Comparison of ENCODE assay signal across 14 cellular contexts in the genomic region with DNA sequence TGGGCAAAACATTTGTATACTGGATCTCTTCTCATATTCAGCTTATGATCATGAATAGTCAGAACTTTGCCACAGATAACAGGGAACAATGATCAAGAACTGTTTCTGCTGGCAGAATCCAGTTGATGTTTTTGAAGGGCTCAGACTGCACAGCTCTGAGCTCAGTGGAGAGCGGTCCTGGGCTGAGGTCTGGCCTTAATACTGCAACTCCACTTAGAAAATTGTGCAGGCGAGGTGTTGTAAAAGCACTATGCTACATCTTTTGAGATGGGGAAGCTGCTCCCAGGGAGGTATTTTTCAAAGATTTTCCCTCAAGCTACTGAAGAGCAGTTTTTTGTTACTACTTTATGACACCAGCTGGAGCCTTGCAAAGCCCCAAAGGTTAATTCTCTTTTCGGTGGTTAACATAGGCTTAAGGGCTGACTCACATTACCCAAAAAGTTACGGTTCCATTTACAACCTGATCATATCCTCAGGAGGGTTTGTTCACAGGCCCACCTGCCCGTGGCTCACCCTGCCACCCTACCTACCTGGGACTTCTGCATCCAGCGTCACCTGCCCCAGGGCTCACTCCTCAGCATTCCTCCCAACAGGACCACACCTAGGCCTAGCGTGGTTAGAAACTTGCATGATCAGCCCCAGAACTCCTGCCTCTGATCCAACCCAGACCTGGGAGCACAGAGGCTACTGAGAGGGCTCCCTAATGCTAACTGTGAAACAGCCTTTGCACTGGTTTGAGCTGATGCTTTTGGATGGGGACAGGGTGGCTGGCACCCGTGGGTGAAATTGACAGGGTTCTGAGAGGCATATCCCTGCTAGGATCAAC.
A peak's percentile ranks its signal among the peaks of the same experiment; 100 is the strongest.
DNase-seq lines count a peak whose midpoint lies in the region; ATAC-seq and TF ChIP-seq lines count a peak whose summit lies in the region.
"Had no signal": no experiment of that assay in that cellular context is flagged by ENCODE, and none has a peak within 500 bp of the region (broad histone marks: within the 10 kb centered on the region; RNA-seq: fewer than 3 reads in every experiment).

No MANE protein-coding gene starts in this region.

- H3K4me3 ChIP-seq in endodermal cell (ENCODE audit: low read length) (no peak overlapping the region), psoas muscle (no peak overlapping the region), tibial artery (no peak overlapping the region)
- H3K4me3 ChIP-seq: K562 had no signal

- H3K27ac Mint-ChIP-seq in T-helper 2 cell treated with Interferon-gamma antibody and Interleukin-4, amounts not matched to agents 5 μg/mL and 100 μg/mL, for 36 hours: peak overlapping the region; percentile 62
- H3K27ac Mint-ChIP-seq in endodermal cell: no peak overlapping the region

- H3K4me1 Mint-ChIP-seq in T-helper 2 cell treated with Interferon-gamma antibody and Interleukin-4, amounts not matched to agents 5 μg/mL and 100 μg/mL, for 36 hours (ENCODE audit: low read depth): peaks cover 66% of the 10 kb centered on the region
- peaks cover 14% of the 10 kb centered on the region for H3K4me1 Mint-ChIP-seq in endodermal cell

- H3K4me3 Mint-ChIP-seq in T-helper 2 cell treated with Interferon-gamma antibody and Interleukin-4, amounts not matched to agents 5 μg/mL and 100 μg/mL, for 36 hours: peak overlapping the region; percentile 47
- H3K4me3 Mint-ChIP-seq in endodermal cell: no peak overlapping the region

- ATAC-seq in psoas muscle (no peak), GM18502 (IDR thresholded peaks at IDR 0.05; ENCODE audit: poor library complexity, unreplicated experiment) (no peak)
- ATAC-seq: K562, right cardiac atrium had no signal

- peaks cover 42% of the 10 kb centered on the region for H3K36me3 ChIP-seq in endodermal cell (ENCODE audit: control insufficient read depth, insufficient read depth, low read length)
- peaks cover 0 to 3% of the 10 kb centered on the region in 2 donors for H3K36me3 ChIP-seq in psoas muscle (ENCODE audit: insufficient read depth in 1 of 2, low read depth in 1 of 2)
- H3K36me3 ChIP-seq in tibial artery: peaks cover 0 to 12% (median 10%) of the 10 kb centered on the region in 3 donors

- no peaks in the 10 kb centered on the region for H3K9me3 Mint-ChIP-seq in T-helper 2 cell treated with Interferon-gamma antibody and Interleukin-4, amounts not matched to agents 5 μg/mL and 100 μg/mL, for 36 hours
- no peaks in the 10 kb centered on the region for H3K9me3 Mint-ChIP-seq in endodermal cell

- no peaks in the 10 kb centered on the region for H3K4me1 ChIP-seq in endodermal cell (ENCODE audit: control insufficient read depth, insufficient read depth, low read length)
- H3K4me1 ChIP-seq in psoas muscle: peaks cover 9% of the 10 kb centered on the region
- peaks cover 0 to 6% (median 0%) of the 10 kb centered on the region in 4 donors for H3K4me1 ChIP-seq in tibial artery

- no peaks in the 10 kb centered on the region for H3K27me3 Mint-ChIP-seq in T-helper 2 cell treated with Interferon-gamma antibody and Interleukin-4, amounts not matched to agents 5 μg/mL and 100 μg/mL, for 36 hours (ENCODE audit: low read depth)
- no peaks in the 10 kb centered on the region for H3K27me3 Mint-ChIP-seq in endodermal cell (ENCODE audit: insufficient read depth)

- peak; percentile 14 for DNase-seq in stimulated activated CD8-positive, alpha-beta memory T cell treated with anti-CD3 and anti-CD28 coated beads, Interleukin-12 subunit alpha, Interleukin-12 subunit beta, amount 100 ng/mL, for 1 hour (ENCODE audit: low read depth)
- no peak for DNase-seq in stimulated activated CD8-positive, alpha-beta memory T cell treated with anti-CD3 and anti-CD28 coated beads, Interleukin-4, amount 100 ng/mL, for 48 hours
- peak; percentile 43 for DNase-seq in T-helper 2 cell treated with Interferon-gamma antibody and Interleukin-4, amounts not matched to agents 5 μg/mL and 100 μg/mL, for 36 hours (ENCODE audit: low spot score)
- peak; percentile 17 for DNase-seq in endodermal cell
- no peak for DNase-seq in psoas muscle
- no peak for DNase-seq in NCI-H510A (lab: John Stamatoyannopoulos, UW)
- no peak for DNase-seq in tibial artery
- DNase-seq: cerebellar nuclear complex, mesendoderm, NCI-H226, right cardiac atrium, SHP77 treated with DMSO at 0.1 percent for 48 hours had no signal

- H3K27me3 ChIP-seq in endodermal cell (ENCODE audit: control insufficient read depth, insufficient read depth, low read length, poor library complexity, severe bottlenecking) (no peaks in the 10 kb centered on the region), psoas muscle (ENCODE audit: insufficient read depth in 3 of 3, low read length in 2 of 3) (no peaks in the 10 kb centered on the region), tibial artery (no peaks in the 10 kb centered on the region)

- peaks cover 37% of the 10 kb centered on the region for H3K36me3 Mint-ChIP-seq in T-helper 2 cell treated with Interferon-gamma antibody and Interleukin-4, amounts not matched to agents 5 μg/mL and 100 μg/mL, for 36 hours (ENCODE audit: low read depth)
- peaks cover 25% of the 10 kb centered on the region for H3K36me3 Mint-ChIP-seq in endodermal cell (ENCODE audit: low read depth)

- H3K9me3 ChIP-seq in endodermal cell (ENCODE audit: control insufficient read depth, low read length): no peaks in the 10 kb centered on the region
- no peaks in the 10 kb centered on the region for H3K9me3 ChIP-seq in psoas muscle
- H3K9me3 ChIP-seq in tibial artery: no peaks in the 10 kb centered on the region

- H3K9ac ChIP-seq in endodermal cell (ENCODE audit: extremely low read depth, low read length, poor library complexity, severe bottlenecking): no peak overlapping the region

- TF ChIP-seq CTCF in endodermal cell (conservative IDR thresholded peaks at IDR 0.05) (no peak), psoas muscle (IDR thresholded peaks at IDR 0.05) (no peak), tibial artery (IDR thresholded peaks at IDR 0.05) (no peak)

- intact Hi-C loops in psoas muscle (cut with DNase I): no loop called here
- intact Hi-C loops in tibial artery (cut with DNase I; ENCODE audit: low total_unique reads): no loop called here

- WGBS in endodermal cell (ENCODE audit: insufficient coverage in 1 of 2, insufficient read length in 1 of 2), 2 experiments: 83 to 92% methylated on average over 5 to 8 of the region's 8 CpGs
- 75 to 80% (median 78%) methylated on average over 8 of the region's 8 CpGs for WGBS in psoas muscle, 3 donors

- H3K27ac ChIP-seq in endodermal cell (ENCODE audit: low read depth, low read length) (no peak overlapping the region), psoas muscle (no peak overlapping the region), tibial artery (no peak overlapping the region)

Comparison
In these comparisons a context has a peak if more than half of its experiments do, and no peak if none do; other contexts are left out.
1. DNase-seq: peak in stimulated activated CD8-positive, alpha-beta memory T cell treated with anti-CD3 and anti-CD28 coated beads, Interleukin-12 subunit alpha, Interleukin-12 subunit beta, amount 100 ng/mL, for 1 hour (single experiment), T-helper 2 cell treated with Interferon-gamma antibody and Interleukin-4, amounts not matched to agents 5 μg/mL and 100 μg/mL, for 36 hours (single experiment) and endodermal cell (single experiment); none in stimulated activated CD8-positive, alpha-beta memory T cell treated with anti-CD3 and anti-CD28 coated beads, Interleukin-4, amount 100 ng/mL, for 48 hours (single experiment), psoas muscle (0 of 2), NCI-H510A (single experiment) and tibial artery (0 of 2).